ENCODE assay signal across 2 cellular contexts in the genomic region with DNA sequence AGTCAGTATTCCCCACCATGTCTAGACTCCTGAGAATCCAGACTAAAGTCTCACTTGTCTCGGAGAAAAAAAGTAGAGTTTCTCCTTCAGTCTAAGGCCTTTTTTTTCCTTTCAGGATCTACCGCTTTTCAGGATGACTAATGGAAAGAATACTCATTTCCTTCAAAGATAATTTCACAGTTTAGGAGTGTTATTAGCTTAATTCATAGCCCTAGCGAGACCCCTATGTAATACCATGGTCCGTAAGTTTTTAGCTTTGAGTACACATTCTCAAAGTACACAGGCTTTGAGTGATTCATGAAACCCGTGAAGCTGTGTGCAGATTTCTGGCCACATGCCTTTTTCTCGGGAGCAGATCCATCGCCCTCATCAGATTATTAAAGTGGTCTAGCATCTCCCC.
TF ChIP-seq lines count a peak whose summit lies in the region.

No MANE protein-coding gene starts in this region.

TF ChIP-seq in GM23338, 12 proteins besides CTCF, POLR2A, EP300 and RAD21:
- TF ChIP-seq ZNF114 (CRISPR knock-in tag; IDR thresholded peaks at IDR 0.05), result no peak
- no peak for TF ChIP-seq STAT1 (IDR thresholded peaks at IDR 0.05; ENCODE audit: unreplicated experiment)
- TF ChIP-seq NANOG (IDR thresholded peaks at IDR 0.05; ENCODE audit: borderline replicate concordance), result no peak
- TF ChIP-seq, protein P1, sequence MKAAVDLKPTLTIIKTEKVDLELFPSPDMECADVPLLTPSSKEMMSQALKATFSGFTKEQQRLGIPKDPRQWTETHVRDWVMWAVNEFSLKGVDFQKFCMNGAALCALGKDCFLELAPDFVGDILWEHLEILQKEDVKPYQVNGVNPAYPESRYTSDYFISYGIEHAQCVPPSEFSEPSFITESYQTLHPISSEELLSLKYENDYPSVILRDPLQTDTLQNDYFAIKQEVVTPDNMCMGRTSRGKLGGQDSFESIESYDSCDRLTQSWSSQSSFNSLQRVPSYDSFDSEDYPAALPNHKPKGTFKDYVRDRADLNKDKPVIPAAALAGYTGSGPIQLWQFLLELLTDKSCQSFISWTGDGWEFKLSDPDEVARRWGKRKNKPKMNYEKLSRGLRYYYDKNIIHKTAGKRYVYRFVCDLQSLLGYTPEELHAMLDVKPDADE (IDR thresholded peaks at IDR 0.05), result no peak
- TF ChIP-seq, protein P2, sequence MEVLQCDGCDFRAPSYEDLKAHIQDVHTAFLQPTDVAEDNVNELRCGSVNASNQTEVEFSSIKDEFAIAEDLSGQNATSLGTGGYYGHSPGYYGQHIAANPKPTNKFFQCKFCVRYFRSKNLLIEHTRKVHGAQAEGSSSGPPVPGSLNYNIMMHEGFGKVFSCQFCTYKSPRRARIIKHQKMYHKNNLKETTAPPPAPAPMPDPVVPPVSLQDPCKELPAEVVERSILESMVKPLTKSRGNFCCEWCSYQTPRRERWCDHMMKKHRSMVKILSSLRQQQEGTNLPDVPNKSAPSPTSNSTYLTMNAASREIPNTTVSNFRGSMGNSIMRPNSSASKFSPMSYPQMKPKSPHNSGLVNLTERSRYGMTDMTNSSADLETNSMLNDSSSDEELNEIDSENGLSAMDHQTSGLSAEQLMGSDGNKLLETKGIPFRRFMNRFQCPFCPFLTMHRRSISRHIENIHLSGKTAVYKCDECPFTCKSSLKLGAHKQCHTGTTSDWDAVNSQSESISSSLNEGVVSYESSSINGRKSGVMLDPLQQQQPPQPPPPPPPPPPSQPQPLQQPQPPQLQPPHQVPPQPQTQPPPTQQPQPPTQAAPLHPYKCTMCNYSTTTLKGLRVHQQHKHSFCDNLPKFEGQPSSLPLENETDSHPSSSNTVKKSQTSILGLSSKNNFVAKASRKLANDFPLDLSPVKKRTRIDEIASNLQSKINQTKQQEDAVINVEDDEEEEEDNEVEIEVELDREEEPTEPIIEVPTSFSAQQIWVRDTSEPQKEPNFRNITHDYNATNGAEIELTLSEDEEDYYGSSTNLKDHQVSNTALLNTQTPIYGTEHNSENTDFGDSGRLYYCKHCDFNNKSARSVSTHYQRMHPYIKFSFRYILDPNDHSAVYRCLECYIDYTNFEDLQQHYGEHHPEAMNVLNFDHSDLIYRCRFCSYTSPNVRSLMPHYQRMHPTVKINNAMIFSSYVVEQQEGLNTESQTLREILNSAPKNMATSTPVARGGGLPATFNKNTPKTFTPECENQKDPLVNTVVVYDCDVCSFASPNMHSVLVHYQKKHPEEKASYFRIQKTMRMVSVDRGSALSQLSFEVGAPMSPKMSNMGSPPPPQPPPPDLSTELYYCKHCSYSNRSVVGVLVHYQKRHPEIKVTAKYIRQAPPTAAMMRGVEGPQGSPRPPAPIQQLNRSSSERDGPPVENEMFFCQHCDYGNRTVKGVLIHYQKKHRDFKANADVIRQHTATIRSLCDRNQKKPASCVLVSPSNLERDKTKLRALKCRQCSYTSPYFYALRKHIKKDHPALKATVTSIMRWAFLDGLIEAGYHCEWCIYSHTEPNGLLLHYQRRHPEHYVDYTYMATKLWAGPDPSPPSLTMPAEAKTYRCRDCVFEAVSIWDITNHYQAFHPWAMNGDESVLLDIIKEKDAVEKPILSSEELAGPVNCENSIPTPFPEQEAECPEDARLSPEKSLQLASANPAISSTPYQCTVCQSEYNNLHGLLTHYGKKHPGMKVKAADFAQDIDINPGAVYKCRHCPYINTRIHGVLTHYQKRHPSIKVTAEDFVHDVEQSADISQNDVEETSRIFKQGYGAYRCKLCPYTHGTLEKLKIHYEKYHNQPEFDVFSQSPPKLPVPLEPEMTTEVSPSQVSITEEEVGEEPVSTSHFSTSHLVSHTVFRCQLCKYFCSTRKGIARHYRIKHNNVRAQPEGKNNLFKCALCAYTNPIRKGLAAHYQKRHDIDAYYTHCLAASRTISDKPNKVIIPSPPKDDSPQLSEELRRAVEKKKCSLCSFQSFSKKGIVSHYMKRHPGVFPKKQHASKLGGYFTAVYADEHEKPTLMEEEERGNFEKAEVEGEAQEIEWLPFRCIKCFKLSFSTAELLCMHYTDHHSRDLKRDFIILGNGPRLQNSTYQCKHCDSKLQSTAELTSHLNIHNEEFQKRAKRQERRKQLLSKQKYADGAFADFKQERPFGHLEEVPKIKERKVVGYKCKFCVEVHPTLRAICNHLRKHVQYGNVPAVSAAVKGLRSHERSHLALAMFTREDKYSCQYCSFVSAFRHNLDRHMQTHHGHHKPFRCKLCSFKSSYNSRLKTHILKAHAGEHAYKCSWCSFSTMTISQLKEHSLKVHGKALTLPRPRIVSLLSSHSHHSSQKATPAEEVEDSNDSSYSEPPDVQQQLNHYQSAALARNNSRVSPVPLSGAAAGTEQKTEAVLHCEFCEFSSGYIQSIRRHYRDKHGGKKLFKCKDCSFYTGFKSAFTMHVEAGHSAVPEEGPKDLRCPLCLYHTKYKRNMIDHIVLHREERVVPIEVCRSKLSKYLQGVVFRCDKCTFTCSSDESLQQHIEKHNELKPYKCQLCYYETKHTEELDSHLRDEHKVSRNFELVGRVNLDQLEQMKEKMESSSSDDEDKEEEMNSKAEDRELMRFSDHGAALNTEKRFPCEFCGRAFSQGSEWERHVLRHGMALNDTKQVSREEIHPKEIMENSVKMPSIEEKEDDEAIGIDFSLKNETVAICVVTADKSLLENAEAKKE (CRISPR knock-in tag; IDR thresholded peaks at IDR 0.05), result no peak
- TF ChIP-seq, protein P3, sequence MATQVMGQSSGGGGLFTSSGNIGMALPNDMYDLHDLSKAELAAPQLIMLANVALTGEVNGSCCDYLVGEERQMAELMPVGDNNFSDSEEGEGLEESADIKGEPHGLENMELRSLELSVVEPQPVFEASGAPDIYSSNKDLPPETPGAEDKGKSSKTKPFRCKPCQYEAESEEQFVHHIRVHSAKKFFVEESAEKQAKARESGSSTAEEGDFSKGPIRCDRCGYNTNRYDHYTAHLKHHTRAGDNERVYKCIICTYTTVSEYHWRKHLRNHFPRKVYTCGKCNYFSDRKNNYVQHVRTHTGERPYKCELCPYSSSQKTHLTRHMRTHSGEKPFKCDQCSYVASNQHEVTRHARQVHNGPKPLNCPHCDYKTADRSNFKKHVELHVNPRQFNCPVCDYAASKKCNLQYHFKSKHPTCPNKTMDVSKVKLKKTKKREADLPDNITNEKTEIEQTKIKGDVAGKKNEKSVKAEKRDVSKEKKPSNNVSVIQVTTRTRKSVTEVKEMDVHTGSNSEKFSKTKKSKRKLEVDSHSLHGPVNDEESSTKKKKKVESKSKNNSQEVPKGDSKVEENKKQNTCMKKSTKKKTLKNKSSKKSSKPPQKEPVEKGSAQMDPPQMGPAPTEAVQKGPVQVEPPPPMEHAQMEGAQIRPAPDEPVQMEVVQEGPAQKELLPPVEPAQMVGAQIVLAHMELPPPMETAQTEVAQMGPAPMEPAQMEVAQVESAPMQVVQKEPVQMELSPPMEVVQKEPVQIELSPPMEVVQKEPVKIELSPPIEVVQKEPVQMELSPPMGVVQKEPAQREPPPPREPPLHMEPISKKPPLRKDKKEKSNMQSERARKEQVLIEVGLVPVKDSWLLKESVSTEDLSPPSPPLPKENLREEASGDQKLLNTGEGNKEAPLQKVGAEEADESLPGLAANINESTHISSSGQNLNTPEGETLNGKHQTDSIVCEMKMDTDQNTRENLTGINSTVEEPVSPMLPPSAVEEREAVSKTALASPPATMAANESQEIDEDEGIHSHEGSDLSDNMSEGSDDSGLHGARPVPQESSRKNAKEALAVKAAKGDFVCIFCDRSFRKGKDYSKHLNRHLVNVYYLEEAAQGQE (IDR thresholded peaks at IDR 0.05; ENCODE audit: unreplicated experiment), result no peak
- TF ChIP-seq EZH2 (IDR thresholded peaks at IDR 0.05; ENCODE audit: low read depth, unreplicated experiment), result no peak
- TF ChIP-seq POLR2AphosphoS5 (IDR thresholded peaks at IDR 0.05; ENCODE audit: low read depth), result no peak
- TF ChIP-seq ZNF331 (CRISPR knock-in tag; IDR thresholded peaks at IDR 0.05; ENCODE audit: low read depth), result no peak

TF ChIP-seq in endothelial cell of umbilical vein, 7 proteins besides CTCF, POLR2A, EP300 and RAD21:
- peak; percentile 5 for TF ChIP-seq GATA2 (IDR thresholded peaks at IDR 0.05; ENCODE audit: insufficient read depth, insufficient read length, low read depth, low read length)
- TF ChIP-seq FOS (IDR thresholded peaks at IDR 0.05; ENCODE audit: borderline replicate concordance, insufficient read depth, low read length), result peak; percentile 50
- TF ChIP-seq MYC (IDR thresholded peaks at IDR 0.05; ENCODE audit: low read depth, low read length), result no peak
